23 cellular contexts compared by ENCODE assay signal in the genomic region with DNA sequence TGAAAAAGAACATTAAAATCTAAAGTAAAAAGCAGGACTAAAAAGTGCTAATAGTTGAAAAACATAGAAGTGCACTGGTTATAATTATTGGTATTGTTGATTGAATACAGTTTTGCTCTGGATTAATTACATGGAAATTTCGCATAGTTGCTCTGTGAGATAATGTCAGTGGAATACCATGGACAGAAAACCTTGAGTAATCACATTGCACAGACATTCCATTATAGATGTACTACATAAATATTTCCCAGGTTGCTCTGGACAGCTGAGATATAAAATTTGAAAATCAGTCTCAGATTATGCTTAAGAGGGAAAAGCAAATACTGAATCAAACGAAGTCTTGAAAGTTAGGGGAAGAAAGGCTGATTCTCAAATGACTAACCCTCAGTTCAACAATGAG.
"Had no signal": no experiment of that assay in that cellular context is flagged by ENCODE, and none has a peak within 500 bp of the region (broad histone marks: within the 10 kb centered on the region; RNA-seq: fewer than 3 reads in every experiment).

No MANE protein-coding gene starts in this region.

- H3K27ac Mint-ChIP-seq: activated naive CD4-positive, alpha-beta T cell treated with anti-CD3 and anti-CD28 coated beads, Interleukin-2, amount 50 U/mL, for 72 hours; activated T-helper 1 cell treated with anti-CD3 and anti-CD28 coated beads, Interleukin-12 subunit alpha, Interleukin-12 subunit beta, Interleukin-2, Interleukin-4 antibody, amounts not matched to agents 30 ng/mL and 10 ng/mL and 1 ng/mL, durations not matched to agents 14 hours and 24 hours and 36 hours; brain; dendritic cell treated with granulocyte-macrophage colony-stimulating factor and Interleukin-4, amounts not matched to agents 40 ng/mL and 50 ng/mL, for 4 days; nephron progenitor cell; stimulated activated memory B cell treated with anti-CD40 and anti-IgM and Interleukin-4, amounts not matched to agents 10 μg/mL and 1 μg/mL and 100 μg/mL, for 72 hours had no signal

- H3K27ac ChIP-seq: esophagus squamous epithelium, thoracic aorta, upper lobe of left lung, VCaP had no signal

- H3K4me1 ChIP-seq: esophagus squamous epithelium, upper lobe of left lung had no signal

- H3K4me3 Mint-ChIP-seq: activated T-helper 1 cell treated with anti-CD3 and anti-CD28 coated beads, Interleukin-12 subunit alpha, Interleukin-12 subunit beta, Interleukin-2, Interleukin-4 antibody, amounts not matched to agents 30 ng/mL and 10 ng/mL and 1 ng/mL, durations not matched to agents 14 hours and 24 hours and 36 hours; brain; central memory CD8-positive, alpha-beta T cell; dendritic cell treated with granulocyte-macrophage colony-stimulating factor and Interleukin-4, amounts not matched to agents 40 ng/mL and 50 ng/mL, for 4 days; nephron progenitor cell; stimulated activated memory B cell treated with anti-CD40 and anti-IgM and Interleukin-4, amounts not matched to agents 10 μg/mL and 1 μg/mL and 100 μg/mL, for 72 hours had no signal

- H3K9me3 Mint-ChIP-seq: activated naive CD4-positive, alpha-beta T cell treated with anti-CD3 and anti-CD28 coated beads, Interleukin-2, amount 50 U/mL, for 72 hours; activated T-helper 1 cell treated with anti-CD3 and anti-CD28 coated beads, Interleukin-12 subunit alpha, Interleukin-12 subunit beta, Interleukin-2, Interleukin-4 antibody, amounts not matched to agents 30 ng/mL and 10 ng/mL and 1 ng/mL, durations not matched to agents 14 hours and 24 hours and 36 hours; brain; nephron progenitor cell had no signal

- H3K4me3 ChIP-seq: esophagus squamous epithelium, thoracic aorta, upper lobe of left lung had no signal

- H3K9me3 ChIP-seq: esophagus squamous epithelium, thoracic aorta, upper lobe of left lung had no signal

- H3K4me1 Mint-ChIP-seq: brain; central memory CD8-positive, alpha-beta T cell; nephron progenitor cell; stimulated activated memory B cell treated with anti-CD40 and anti-IgM and Interleukin-4, amounts not matched to agents 10 μg/mL and 1 μg/mL and 100 μg/mL, for 72 hours had no signal

- H3K36me3 Mint-ChIP-seq: activated naive CD4-positive, alpha-beta T cell treated with anti-CD3 and anti-CD28 coated beads, Interleukin-2, amount 50 U/mL, for 72 hours; brain; stimulated activated memory B cell treated with anti-CD40 and anti-IgM and Interleukin-4, amounts not matched to agents 10 μg/mL and 1 μg/mL and 100 μg/mL, for 72 hours had no signal

- H3K27me3 Mint-ChIP-seq: central memory CD8-positive, alpha-beta T cell; dendritic cell treated with granulocyte-macrophage colony-stimulating factor and Interleukin-4, amounts not matched to agents 40 ng/mL and 50 ng/mL, for 4 days; stimulated activated memory B cell treated with anti-CD40 and anti-IgM and Interleukin-4, amounts not matched to agents 10 μg/mL and 1 μg/mL and 100 μg/mL, for 72 hours had no signal

- H3K36me3 ChIP-seq: esophagus squamous epithelium, thoracic aorta, upper lobe of left lung had no signal

- DNase-seq: activated CD4-positive, alpha-beta T cell treated with anti-CD3 and anti-CD28 coated beads for 1 hour; activated gamma-delta T cell treated with Interleukin-2 at 50 U/mL for 16 hours; amygdala; effector CD8-positive, alpha-beta T cell; esophagus squamous epithelium; head of caudate nucleus; kidney; left ventricle myocardium superior; nephron progenitor cell; nucleus accumbens; stimulated activated CD4-positive, alpha-beta T cell treated with anti-CD3 and anti-CD28 coated beads, Interleukin-4, amount 100 ng/mL, for 4 hours; SW 1271; T-helper 2 cell; upper lobe of left lung had no signal

- H3K27me3 ChIP-seq: esophagus squamous epithelium, upper lobe of left lung had no signal

- ATAC-seq: activated naive CD4-positive, alpha-beta T cell treated with anti-CD3 and anti-CD28 coated beads, Interleukin-2, amount 50 U/mL, for 72 hours; left ventricle myocardium superior; sciatic nerve; stimulated activated memory B cell treated with anti-CD40 and anti-IgM and Interleukin-4, amounts not matched to agents 10 μg/mL and 1 μg/mL and 100 μg/mL, for 72 hours had no signal
